Comparison of ENCODE assay signal across 26 cellular contexts in the genomic region with DNA sequence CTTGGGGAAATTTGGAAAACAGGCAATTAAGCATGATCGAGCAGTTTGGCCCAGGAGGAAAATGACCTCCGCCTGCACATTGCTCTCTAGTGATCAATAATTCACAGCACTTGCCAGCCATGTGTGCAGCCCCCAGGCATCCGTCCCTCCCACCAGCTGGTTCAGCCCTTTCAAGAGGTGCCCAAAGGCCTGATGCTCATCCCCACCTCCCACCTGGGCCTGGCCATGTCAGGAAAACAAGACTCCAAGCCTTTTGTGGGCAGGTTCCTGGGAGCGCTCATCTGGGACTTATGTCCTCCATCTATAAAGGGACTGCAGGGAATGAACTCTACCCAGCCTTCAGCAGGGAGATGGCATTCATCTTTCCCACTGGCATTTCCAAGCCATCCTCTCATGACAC. TPM values are rescaled to one million over a fixed set of nuclear protein-coding genes. Genes with fewer than 3 reads are reported as not detected.
"Had no signal": no experiment of that assay in that cellular context is flagged by ENCODE, and none has a peak within 500 bp of the region (broad histone marks: within the 10 kb centered on the region; RNA-seq: fewer than 3 reads in every experiment).

No MANE protein-coding gene starts in this region.

- DNase-seq: central memory CD4-positive, alpha-beta T cell; effector memory CD4-positive, alpha-beta T cell; esophagus squamous epithelium; foreskin melanocyte; hypothalamus; immature natural killer cell; islet precursor cell; kidney glomerular epithelial cell; left colon; left ventricle myocardium superior; mesendoderm; naive thymus-derived CD8-positive, alpha-beta T cell; nephron progenitor cell; nucleus accumbens; ovary; right lobe of liver; small intestine; stimulated activated CD4-positive, alpha-beta T cell treated with anti-CD3 and anti-CD28 coated beads, Interleukin-15, amount 100 ng/mL, for 24 hours; stimulated activated CD4-positive, alpha-beta T cell treated with anti-CD3 and anti-CD28 coated beads, Interleukin-2, amount 100 ng/mL, for 48 hours; stimulated activated naive CD4-positive, alpha-beta T cell; stimulated activated naive CD8-positive, alpha-beta T cell treated with anti-CD3 and anti-CD28 coated beads, Interleukin-15, amount 100 ng/mL, for 72 hours; trophoblast cell had no signal

- H3K4me3 ChIP-seq: esophagus squamous epithelium, ovary, right lobe of liver, suprapubic skin had no signal

- H3K27ac ChIP-seq: esophagus squamous epithelium, ovary, right lobe of liver, suprapubic skin had no signal

- H3K27me3 ChIP-seq: ovary, right lobe of liver had no signal

- H3K27ac Mint-ChIP-seq: dendritic cell treated with granulocyte-macrophage colony-stimulating factor and Interleukin-4, amounts not matched to agents 40 ng/mL and 50 ng/mL, for 4 days; immature natural killer cell; naive thymus-derived CD8-positive, alpha-beta T cell; nephron progenitor cell; stimulated activated naive CD8-positive, alpha-beta T cell treated with anti-CD3 and anti-CD28 coated beads, Interleukin-15, amount 100 ng/mL, for 72 hours had no signal

- H3K9me3 ChIP-seq: right lobe of liver had no signal

- H3K4me3 Mint-ChIP-seq: dendritic cell treated with granulocyte-macrophage colony-stimulating factor and Interleukin-4, amounts not matched to agents 40 ng/mL and 50 ng/mL, for 4 days; immature natural killer cell; naive thymus-derived CD8-positive, alpha-beta T cell; nephron progenitor cell; stimulated activated naive CD8-positive, alpha-beta T cell treated with anti-CD3 and anti-CD28 coated beads, Interleukin-15, amount 100 ng/mL, for 72 hours had no signal

- H3K4me1 ChIP-seq: right lobe of liver had no signal

- H3K36me3 Mint-ChIP-seq: immature natural killer cell had no signal

- ATAC-seq: left colon; left ventricle myocardium superior; naive thymus-derived CD8-positive, alpha-beta T cell; right lobe of liver; stimulated activated naive CD8-positive, alpha-beta T cell treated with anti-CD3 and anti-CD28 coated beads, Interleukin-15, amount 100 ng/mL, for 72 hours had no signal

- H3K4me1 Mint-ChIP-seq: immature natural killer cell; naive thymus-derived CD8-positive, alpha-beta T cell; stimulated activated naive CD8-positive, alpha-beta T cell treated with anti-CD3 and anti-CD28 coated beads, Interleukin-15, amount 100 ng/mL, for 72 hours had no signal

- H3K36me3 ChIP-seq: esophagus squamous epithelium, ovary, right lobe of liver, suprapubic skin had no signal

RNA-seq across cellular contexts. Expression of gene PPP2R2C, which starts 17.5 kb away (rescaled TPM):
- total RNA-seq: epithelial cell of proximal tubule; naive thymus-derived CD8-positive, alpha-beta T cell; pulmonary artery endothelial cell had no signal
